22 cellular contexts compared by ENCODE assay signal in genomic region chr18:22409445-22409844, GRCh38. TPM values are rescaled to one million over a fixed set of nuclear protein-coding genes. Genes with fewer than 3 reads are reported as not detected.
"Had no signal": no experiment of that assay in that cellular context is flagged by ENCODE, and none has a peak within 500 bp of the region (broad histone marks: within the 10 kb centered on the region; RNA-seq: fewer than 3 reads in every experiment).

No MANE protein-coding gene starts in this region.

- H3K27me3 Mint-ChIP-seq: activated naive CD4-positive, alpha-beta T cell treated with anti-CD3 and anti-CD28 coated beads, Interleukin-2, amount 50 U/mL, for 24 hours; T-helper 17 cell had no signal

- H3K4me3 Mint-ChIP-seq: activated CD8-positive, alpha-beta T cell treated with anti-CD3 and anti-CD28 coated beads, Interleukin-2, amount 10 ng/mL, durations not matched to agents 7 days and 5 days; activated naive CD4-positive, alpha-beta T cell treated with anti-CD3 and anti-CD28 coated beads, Interleukin-2, amount 50 U/mL, for 24 hours; T-helper 17 cell had no signal

- H3K27ac Mint-ChIP-seq: activated CD8-positive, alpha-beta T cell treated with anti-CD3 and anti-CD28 coated beads, Interleukin-2, amount 10 ng/mL, durations not matched to agents 7 days and 5 days; activated naive CD4-positive, alpha-beta T cell treated with anti-CD3 and anti-CD28 coated beads, Interleukin-2, amount 50 U/mL, for 24 hours; T-helper 17 cell had no signal

- DNase-seq: activated CD4-positive, alpha-beta T cell treated with anti-CD3 and anti-CD28 coated beads for 4 hours; activated CD8-positive, alpha-beta memory T cell treated with anti-CD3 and anti-CD28 coated beads, Interleukin-2, amount 50 U/mL, for 48 hours; activated CD8-positive, alpha-beta T cell treated with anti-CD3 and anti-CD28 coated beads, Interleukin-2, amount 10 ng/mL, durations not matched to agents 7 days and 5 days; activated T-cell treated with anti-CD3 and anti-CD28 coated beads, Interleukin-2, amount 50 U/mL, for 1 hour; aorta; caudate nucleus; colonic mucosa; NCI-H1105 treated with DMSO at 0.1 percent for 48 hours; NCI-H1436 treated with DMSO at 0.1 percent for 48 hours; NCI-H187 treated with DMSO at 0.1 percent for 48 hours; NCI-H2081 treated with DMSO at 0.1 percent for 48 hours; NCI-H2227 treated with DMSO at 0.1 percent for 48 hours; NCI-H526; NK-92 treated with Interleukin-12 subunit alpha and Interleukin-12 subunit beta, amount 100 ng/mL, for 24 hours; RPMI8226; SK-N-SH; T-helper 17 cell; T-helper 9 cell had no signal

- H3K4me1 Mint-ChIP-seq: activated naive CD4-positive, alpha-beta T cell treated with anti-CD3 and anti-CD28 coated beads, Interleukin-2, amount 50 U/mL, for 24 hours; T-helper 17 cell had no signal

- ATAC-seq: activated CD4-positive, CD25-positive, alpha-beta regulatory T cell treated with anti-CD3 and anti-CD28 coated beads, Interleukin-2, amount 50 U/mL, for 24 hours; activated CD8-positive, alpha-beta T cell treated with anti-CD3 and anti-CD28 coated beads, Interleukin-2, amount 10 ng/mL, durations not matched to agents 7 days and 5 days; Panc1; Right ventricle myocardium inferior; T-helper 17 cell had no signal

RNA-seq across cellular contexts. Expression of gene CTAGE1, which starts 8.3 kb away (rescaled TPM):
- polyA plus RNA-seq: aorta had no signal
